Comparison of ENCODE assay signal across 27 cellular contexts in the genomic region with DNA sequence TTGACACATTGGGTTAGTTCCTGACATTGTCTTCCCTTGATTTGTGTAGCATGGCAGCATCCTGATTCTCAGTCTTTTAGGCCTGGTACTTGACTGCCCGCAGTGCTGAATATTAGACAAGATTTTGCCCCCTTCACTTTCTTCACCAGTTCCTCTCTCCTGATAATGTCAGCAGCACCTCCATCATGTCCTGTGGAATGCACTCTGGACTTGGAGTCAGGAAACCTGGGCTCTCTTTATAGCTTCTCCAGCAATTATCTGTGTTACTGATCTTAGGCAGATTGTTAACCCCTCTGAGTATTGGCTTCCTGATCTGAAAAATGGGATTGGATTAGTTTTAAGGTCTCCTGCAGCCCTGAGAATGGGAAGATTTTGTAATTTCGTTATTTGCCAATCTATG. TPM values are rescaled to one million over a fixed set of nuclear protein-coding genes. Genes with fewer than 3 reads are reported as not detected.
DNase-seq lines count a peak whose midpoint lies in the region; ATAC-seq, FAIRE-seq and TF ChIP-seq lines count a peak whose summit lies in the region.
"Had no signal": no experiment of that assay in that cellular context is flagged by ENCODE, and none has a peak within 500 bp of the region (broad histone marks: within the 10 kb centered on the region; RNA-seq: fewer than 3 reads in every experiment).

No MANE protein-coding gene starts in this region.

- no peak overlapping the region for H3K4me2 ChIP-seq in K562 (ENCODE audit: insufficient read depth, low read length)
- H3K4me2 ChIP-seq: A549 had no signal

- intact Hi-C loops in right cardiac atrium (cut with DNase I) (no loop called here), left cardiac atrium (cut with DNase I) (no loop called here), K562 (cut with micrococcal nuclease) (no loop called here)

- H3K4me3 Mint-ChIP-seq in activated T-cell treated with anti-CD3 and anti-CD28 coated beads, Interleukin-2, amount 50 U/mL, for 24 hours = no peak overlapping the region
- H3K4me3 Mint-ChIP-seq in stimulated activated naive B cell treated with anti-CD40 and anti-IgM and Interleukin-4, amounts not matched to agents 10 μg/mL and 1 μg/mL and 100 μg/mL, for 72 hours = no peak overlapping the region
- H3K4me3 Mint-ChIP-seq: B cell, CD14-positive monocyte, H9 had no signal

- peaks cover 73% of the 10 kb centered on the region for H3K36me3 ChIP-seq in K562 (ENCODE audit: control insufficient read depth, insufficient read depth, low read length)

- no peak overlapping the region for H2AFZ ChIP-seq in K562 (ENCODE audit: low read depth, low read length)
- H2AFZ ChIP-seq: GM23248 had no signal

- H3K27me3 ChIP-seq in right cardiac atrium (ENCODE audit: control insufficient read depth, insufficient read depth) = no peaks in the 10 kb centered on the region
- no peaks in the 10 kb centered on the region for H3K27me3 ChIP-seq in K562 (ENCODE audit: control insufficient read depth in 2 of 2, insufficient read depth in 2 of 2, low read length in 2 of 2)

- TF ChIP-seq RAD21 in K562 (CRISPR knock-in tag; conservative IDR thresholded peaks at IDR 0.05 in 1 of 2, IDR thresholded peaks at IDR 0.05 in 1 of 2) = no peak

- no peak for TF ChIP-seq CTCF in K562 (IDR thresholded peaks at IDR 0.05 in 2 of 3, conservative IDR thresholded peaks at IDR 0.05 in 1 of 3; ENCODE audit: insufficient read depth in 2 of 3, low read depth in 1 of 3, low read length in 3 of 3)

- H3K4me1 Mint-ChIP-seq in activated T-cell treated with anti-CD3 and anti-CD28 coated beads, Interleukin-2, amount 50 U/mL, for 24 hours (ENCODE audit: low read depth) = peaks cover 16% of the 10 kb centered on the region
- peaks cover 0 to 6% of the 10 kb centered on the region in 2 donors for H3K4me1 Mint-ChIP-seq in stimulated activated naive B cell treated with anti-CD40 and anti-IgM and Interleukin-4, amounts not matched to agents 10 μg/mL and 1 μg/mL and 100 μg/mL, for 72 hours
- H3K4me1 Mint-ChIP-seq: B cell, CD14-positive monocyte, H9 had no signal

- no peak for DNase-seq in activated T-cell treated with anti-CD3 and anti-CD28 coated beads, Interleukin-2, amount 50 U/mL, for 24 hours
- DNase-seq in activated T-cell treated with anti-CD3 and anti-CD28 coated beads for 4 hours (no peak), right cardiac atrium (no peak), left cardiac atrium (no peak), K562 (ENCODE audit: extremely low read depth in 1 of 4, low spot score in 3 of 4) (no peak), NCI-H82 (lab: John Stamatoyannopoulos, UW) (no peak), DMS79 (lab: John Stamatoyannopoulos, UW) (no peak)
- no peak for DNase-seq in stimulated activated naive B cell treated with anti-CD40 and anti-IgM and Interleukin-4, amounts not matched to agents 10 μg/mL and 1 μg/mL and 100 μg/mL, for 72 hours
- DNase-seq: COR-L47, DND-41, GM23248, H9, KBM-7, MM.1S, NCI-H1048, NCI-H1417 treated with DMSO at 0.1 percent for 48 hours, NCI-H187, NCI-H446, NCI-H526, OCI-M1 had no signal

- FAIRE-seq in K562 (lab: Jason Lieb, UNC) = no peak
- FAIRE-seq: A549, GM12878, HepG2, RCC 7860 had no signal

- in situ Hi-C loops in K562 (cut with MboI) = loop anchor here (5.0 kb wide), 1 partner anchor 685 kb away; no protein-coding TSS in a partner anchor

- ATAC-seq in right cardiac atrium = no peak
- ATAC-seq in left cardiac atrium = no peak
- ATAC-seq in K562 = no peak
- no peak for ATAC-seq in stimulated activated naive B cell treated with anti-CD40 and anti-IgM and Interleukin-4, amounts not matched to agents 10 μg/mL and 1 μg/mL and 100 μg/mL, for 72 hours (replicated peaks)
- ATAC-seq: A549, GM12878, HepG2 had no signal

- H3K9me3 ChIP-seq in right cardiac atrium (ENCODE audit: control insufficient read depth, low read length) (no peaks in the 10 kb centered on the region), K562 (replicated peaks; ENCODE audit: control insufficient read depth, insufficient read depth, low read depth, low read length) (no peaks in the 10 kb centered on the region)
- H3K9me3 ChIP-seq: A549 had no signal

- no TSS peak for BruUV-seq in K562 (replicated peaks; lab: Mats Ljungman, UMichigan)

- H3K9me3 Mint-ChIP-seq in activated T-cell treated with anti-CD3 and anti-CD28 coated beads, Interleukin-2, amount 50 U/mL, for 24 hours = no peaks in the 10 kb centered on the region
- H3K9me3 Mint-ChIP-seq in stimulated activated naive B cell treated with anti-CD40 and anti-IgM and Interleukin-4, amounts not matched to agents 10 μg/mL and 1 μg/mL and 100 μg/mL, for 72 hours = no peaks in the 10 kb centered on the region
- H3K9me3 Mint-ChIP-seq: CD14-positive monocyte, H9 had no signal

- H3K27me3 Mint-ChIP-seq in activated T-cell treated with anti-CD3 and anti-CD28 coated beads, Interleukin-2, amount 50 U/mL, for 24 hours = no peaks in the 10 kb centered on the region
- no peaks in the 10 kb centered on the region for H3K27me3 Mint-ChIP-seq in stimulated activated naive B cell treated with anti-CD40 and anti-IgM and Interleukin-4, amounts not matched to agents 10 μg/mL and 1 μg/mL and 100 μg/mL, for 72 hours
- H3K27me3 Mint-ChIP-seq: B cell had no signal

- no peaks in the 10 kb centered on the region for H4K20me1 ChIP-seq in K562 (replicated peaks; ENCODE audit: control insufficient read depth, insufficient read depth, low read length)

- 0 out of 2 replicates have a peak, but pooled peaks have one; percentile 23 for TF ChIP-seq POLR2A in K562 (conservative IDR thresholded peaks at IDR 0.05)

- no peaks in the 10 kb centered on the region for H3K79me2 ChIP-seq in K562 (ENCODE audit: control insufficient read depth, insufficient read depth, low read length)

- H3K36me3 Mint-ChIP-seq in activated T-cell treated with anti-CD3 and anti-CD28 coated beads, Interleukin-2, amount 50 U/mL, for 24 hours (ENCODE audit: low read depth) = peaks cover 84% of the 10 kb centered on the region
- H3K36me3 Mint-ChIP-seq in stimulated activated naive B cell treated with anti-CD40 and anti-IgM and Interleukin-4, amounts not matched to agents 10 μg/mL and 1 μg/mL and 100 μg/mL, for 72 hours = peaks cover 25 to 46% of the 10 kb centered on the region in 2 donors

- TF ChIP-seq EP300 in K562 (IDR thresholded peaks at IDR 0.05; ENCODE audit: low read length) = no peak

- CTCF ChIA-PET in K562 (lab: Yijun Ruan, JAX; ENCODE audit: low intra/inter-chr PET ratio) = interaction anchor here (0.9 kb wide), 1 partner anchor 395 kb away, joined by 3 read pairs; no protein-coding TSS in a partner anchor

- H3K4me3 ChIP-seq in right cardiac atrium (ENCODE audit: low read length) = no peak overlapping the region
- H3K4me3 ChIP-seq in K562 = no peak overlapping the region
- H3K4me3 ChIP-seq: A549, GM12878, GM23248 had no signal

- H3K9me1 ChIP-seq in K562 (ENCODE audit: control insufficient read depth, insufficient read depth, low read length) = no peaks in the 10 kb centered on the region

- H3K4me1 ChIP-seq in right cardiac atrium (ENCODE audit: control insufficient read depth, insufficient read depth, low read length) (peaks cover 1% of the 10 kb centered on the region), K562 (replicated peaks in 1 of 2; ENCODE audit: control insufficient read depth in 2 of 2, insufficient read depth in 2 of 2, low read length in 2 of 2) (no peaks in the 10 kb centered on the region)

- peak overlapping the region; percentile 52 for H3K27ac ChIP-seq in right cardiac atrium (ENCODE audit: low read length)
- no peak overlapping the region for H3K27ac ChIP-seq in K562 (ENCODE audit: extremely low read depth, low read depth, low read length)
- H3K27ac ChIP-seq: A549, GM23248, HL-60 had no signal

- H3K9ac ChIP-seq in K562 (ENCODE audit: insufficient read depth in 1 of 2, low read depth in 2 of 2, low read length in 2 of 2) = no peak overlapping the region
- H3K9ac ChIP-seq: GM23248 had no signal

- POLR2A ChIA-PET in K562 (lab: Yijun Ruan, JAX) = interaction anchor here (1.2 to 2.8 kb wide), 3 partner anchors 10 to 19 kb away, joined by 3 to 8 read pairs (median 5); a partner anchor contains a TSS

- 78% methylated on average over 2 of the region's 2 CpGs for WGBS in right cardiac atrium
- 62% methylated on average over 2 of the region's 2 CpGs for WGBS in K562 (ENCODE audit: insufficient coverage, low coverage, missing lambda C conversion rate)

- peak overlapping the region; percentile 63 for H3K27ac Mint-ChIP-seq in activated T-cell treated with anti-CD3 and anti-CD28 coated beads, Interleukin-2, amount 50 U/mL, for 24 hours
- H3K27ac Mint-ChIP-seq in stimulated activated naive B cell treated with anti-CD40 and anti-IgM and Interleukin-4, amounts not matched to agents 10 μg/mL and 1 μg/mL and 100 μg/mL, for 72 hours = peak overlapping the region; percentile 39
- H3K27ac Mint-ChIP-seq: B cell, H9 had no signal

TF ChIP-seq in K562, 482 proteins besides CTCF, POLR2A, EP300 and RAD21:
- TF ChIP-seq SUPT5H (IDR thresholded peaks at IDR 0.05) (0 out of 2 replicates have a peak, but pooled peaks have one; percentile 15), ZKSCAN8 (CRISPR knock-in tag; IDR thresholded peaks at IDR 0.05) (no peak)

RNA-seq across cellular contexts. Expression of a gene that starts 19.0 kb away (rescaled TPM):
- total RNA-seq in right cardiac atrium (10 to 100 TPM; 40.0 to 64.7 (median 53.7) TPM), left cardiac atrium (10 to 100 TPM; 31.7 to 58.8 TPM), K562 (2014; rRNA removed) (21.2 and 22.6 TPM in 2 replicates), K562 (2014; rRNA removed; fragmentation: Illumina TruSeq; extraction: Trizol) (31.5 and 41.4 TPM in 2 replicates), K562 (2015; rRNA removed; fragmentation: Illumina TruSeq; extraction: Trizol) (16.2 and 18.7 TPM in 2 replicates), K562 (2021) (22.9 and 27.0 TPM in 2 replicates)
- polyA plus RNA-seq in right cardiac atrium (39.4 TPM), K562 (2011; rRNA removed) (43.4 and 59.9 TPM in 2 replicates), K562 (2014; fragmentation: Illumina TruSeq; extraction: Trizol) (24.1 and 30.7 TPM in 2 replicates), K562 (2014; fragmentation: Nextera tagmentation; extraction: Ambion mirVana) (10 to 100 TPM; 37.9 to 44.9 TPM), K562 (2014; rRNA removed) (16.5 and 20.3 TPM in 2 replicates)
- 92.0 and 187 TPM in 2 replicates for total RNA-seq in K562 (2011; cell fraction: chromatin; rRNA removed; ENCODE audit: low replicate concordance)
- total RNA-seq in K562 (2011; cell fraction: nucleolus; rRNA removed) = 33.9 and 45.5 TPM in 2 replicates
- 81.3 and 111 TPM in 2 replicates for total RNA-seq in K562 (2011; cell fraction: nucleoplasm; rRNA removed)
- 17.5 and 26.0 TPM in 2 replicates for polyA plus RNA-seq in K562 (2011; cell fraction: cytosol; rRNA removed)
- 35.1 and 41.0 TPM in 2 replicates for polyA plus RNA-seq in K562 (2011; cell fraction: nucleus; rRNA removed)
- 35.6 and 44.8 TPM in 2 replicates for polyA plus RNA-seq in K562 (2012)
- 90.1 and 96.8 TPM in 2 replicates for polyA minus RNA-seq in K562 (2011; rRNA and poly(A)+ RNA removed)
- polyA minus RNA-seq in K562 (2011; cell fraction: cytosol; rRNA and poly(A)+ RNA removed) = 16.4 and 22.4 TPM in 2 replicates
- polyA minus RNA-seq in K562 (2011; cell fraction: nucleus; rRNA and poly(A)+ RNA removed) = 35.4 and 48.2 TPM in 2 replicates
